In genomic region chr15:40776537-40777141, GRCh38 we compare ENCODE assay signal across 10 cellular contexts. TPM values are rescaled to one million over a fixed set of nuclear protein-coding genes. Genes with fewer than 3 reads are reported as not detected.
DNase-seq lines count a peak whose midpoint lies in the region; ATAC-seq, FAIRE-seq and TF ChIP-seq lines count a peak whose summit lies in the region.
"Had no signal": no experiment of that assay in that cellular context is flagged by ENCODE, and none has a peak within 500 bp of the region (broad histone marks: within the 10 kb centered on the region; RNA-seq: fewer than 3 reads in every experiment).

No MANE protein-coding gene starts in this region.

- WGBS in smooth muscle cell (ENCODE audit: low lambda C conversion rate): 91% methylated on average over 11 of the region's 11 CpGs

- H4K20me1 ChIP-seq in smooth muscle cell (ENCODE audit: low read depth): peaks cover 16% of the 10 kb centered on the region

- H3K27ac ChIP-seq in kidney (ENCODE audit: low read depth in 2 of 2, low read length in 2 of 2) (no peak overlapping the region), upper lobe of right lung (no peak overlapping the region), smooth muscle cell (ENCODE audit: low read depth) (no peak overlapping the region)

- H2AFZ ChIP-seq in smooth muscle cell (ENCODE audit: low read depth): no peak overlapping the region

- DNase-seq in Right ventricle myocardium inferior (ENCODE audit: missing footprints) (no peak), left ventricle myocardium superior (no peak), kidney (peak; percentile 85), upper lobe of right lung (peak; percentile 86), smooth muscle cell (lab: John Stamatoyannopoulos, UW; ENCODE audit: unreplicated experiment) (no peak), NCI-H1105 treated with DMSO at 0.1 percent for 48 hours (lab: John Stamatoyannopoulos, UW) (no peak)
- no peak for DNase-seq in activated T-helper 2 cell treated with anti-CD3 and anti-CD28 coated beads, Interferon-gamma antibody, Interleukin-2, Interleukin-4, amounts not matched to agents 10 μg/mL and 5 μg/mL and 100 μg/mL, durations not matched to agents 14 hours and 24 hours and 36 hours (ENCODE audit: low spot score)
- DNase-seq: T-helper 9 cell had no signal

- FAIRE-seq in kidney (lab: Jason Lieb, UNC): no peak

- intact Hi-C loops in Right ventricle myocardium inferior (cut with DNase I) (no loop called here), left ventricle myocardium superior (cut with micrococcal nuclease) (no loop called here), kidney (cut with DNase I) (no loop called here), upper lobe of right lung (cut with DNase I) (no loop called here)
- intact Hi-C loops in activated T-helper 2 cell treated with anti-CD3 and anti-CD28 coated beads, Interferon-gamma antibody, Interleukin-2, Interleukin-4, amounts not matched to agents 10 μg/mL and 5 μg/mL and 100 μg/mL, durations not matched to agents 14 hours and 24 hours and 36 hours (cut with micrococcal nuclease): no loop called here

- H3K4me1 Mint-ChIP-seq in activated T-helper 2 cell treated with anti-CD3 and anti-CD28 coated beads, Interferon-gamma antibody, Interleukin-2, Interleukin-4, amounts not matched to agents 10 μg/mL and 5 μg/mL and 100 μg/mL, durations not matched to agents 14 hours and 24 hours and 36 hours (ENCODE audit: low read depth): peaks cover 2% of the 10 kb centered on the region

- peak overlapping the region; percentile 16 for H3K27ac Mint-ChIP-seq in activated T-helper 2 cell treated with anti-CD3 and anti-CD28 coated beads, Interferon-gamma antibody, Interleukin-2, Interleukin-4, amounts not matched to agents 10 μg/mL and 5 μg/mL and 100 μg/mL, durations not matched to agents 14 hours and 24 hours and 36 hours

- H3K36me3 ChIP-seq in kidney (ENCODE audit: control insufficient read depth in 1 of 2, insufficient read depth in 2 of 2, low read length in 2 of 2) (peaks cover 28 to 60% of the 10 kb centered on the region in 2 donors), upper lobe of right lung (peaks cover 74% of the 10 kb centered on the region), smooth muscle cell (ENCODE audit: low read depth) (peaks cover 3% of the 10 kb centered on the region)

- H3K4me3 Mint-ChIP-seq in activated T-helper 2 cell treated with anti-CD3 and anti-CD28 coated beads, Interferon-gamma antibody, Interleukin-2, Interleukin-4, amounts not matched to agents 10 μg/mL and 5 μg/mL and 100 μg/mL, durations not matched to agents 14 hours and 24 hours and 36 hours (ENCODE audit: low read depth): no peak overlapping the region

- H3K9ac ChIP-seq in kidney (ENCODE audit: low read length in 2 of 2) (no peak overlapping the region), smooth muscle cell (ENCODE audit: low read depth) (no peak overlapping the region)

- H3K4me3 ChIP-seq in kidney (ENCODE audit: low read length in 2 of 2) (no peak overlapping the region), upper lobe of right lung (no peak overlapping the region), smooth muscle cell (no peak overlapping the region)

- H3K4me2 ChIP-seq in smooth muscle cell: no peak overlapping the region

- H3K27me3 ChIP-seq in upper lobe of right lung: no peaks in the 10 kb centered on the region
- H3K27me3 ChIP-seq in smooth muscle cell (ENCODE audit: low read depth): no peaks in the 10 kb centered on the region

- H3K9me3 ChIP-seq in kidney (ENCODE audit: control insufficient read depth in 1 of 2, low read length in 2 of 2) (no peaks in the 10 kb centered on the region), upper lobe of right lung (no peaks in the 10 kb centered on the region), smooth muscle cell (replicated peaks; ENCODE audit: low read depth) (no peaks in the 10 kb centered on the region)

- H3K79me2 ChIP-seq in smooth muscle cell (ENCODE audit: low read depth): no peaks in the 10 kb centered on the region

- ATAC-seq in Right ventricle myocardium inferior (peak; percentile 20), left ventricle myocardium superior (no peak), upper lobe of right lung (peak; percentile 92), GM18861 (IDR thresholded peaks at IDR 0.05; ENCODE audit: unreplicated experiment) (no peak)

- H3F3A ChIP-seq in smooth muscle cell (ENCODE audit: low read depth): no peaks in the 10 kb centered on the region

- no peak for TF ChIP-seq CTCF in kidney (IDR thresholded peaks at IDR 0.05; ENCODE audit: borderline replicate concordance, extremely low read depth, insufficient read depth)
- TF ChIP-seq CTCF in upper lobe of right lung (IDR thresholded peaks at IDR 0.05): no peak
- no peak for TF ChIP-seq CTCF in smooth muscle cell (IDR thresholded peaks at IDR 0.05; ENCODE audit: borderline replicate concordance, insufficient read depth, poor library complexity, severe bottlenecking)

- H3K4me1 ChIP-seq in kidney (ENCODE audit: control insufficient read depth in 1 of 2, insufficient read depth in 1 of 2, low read depth in 1 of 2, low read length in 2 of 2) (no peaks in the 10 kb centered on the region), upper lobe of right lung (peaks cover 10% of the 10 kb centered on the region), smooth muscle cell (ENCODE audit: low read depth) (no peaks in the 10 kb centered on the region)

- no peaks in the 10 kb centered on the region for H3K27me3 Mint-ChIP-seq in activated T-helper 2 cell treated with anti-CD3 and anti-CD28 coated beads, Interferon-gamma antibody, Interleukin-2, Interleukin-4, amounts not matched to agents 10 μg/mL and 5 μg/mL and 100 μg/mL, durations not matched to agents 14 hours and 24 hours and 36 hours (ENCODE audit: low read depth)

- no peaks in the 10 kb centered on the region for H3K9me3 Mint-ChIP-seq in activated T-helper 2 cell treated with anti-CD3 and anti-CD28 coated beads, Interferon-gamma antibody, Interleukin-2, Interleukin-4, amounts not matched to agents 10 μg/mL and 5 μg/mL and 100 μg/mL, durations not matched to agents 14 hours and 24 hours and 36 hours

- peaks cover 31% of the 10 kb centered on the region for H3K36me3 Mint-ChIP-seq in activated T-helper 2 cell treated with anti-CD3 and anti-CD28 coated beads, Interferon-gamma antibody, Interleukin-2, Interleukin-4, amounts not matched to agents 10 μg/mL and 5 μg/mL and 100 μg/mL, durations not matched to agents 14 hours and 24 hours and 36 hours (ENCODE audit: low read depth)

RNA-seq across cellular contexts. Expression of gene C15orf62, which starts 6.9 kb away (rescaled TPM):
- total RNA-seq in Right ventricle myocardium inferior (0.24 TPM), left ventricle myocardium superior (not detected), kidney (1.4 TPM), upper lobe of right lung (0.96 TPM), smooth muscle cell (0.09 and 0.63 TPM in 2 replicates)
- total RNA-seq in activated T-helper 2 cell treated with anti-CD3 and anti-CD28 coated beads, Interferon-gamma antibody, Interleukin-2, Interleukin-4, amounts not matched to agents 10 μg/mL and 5 μg/mL and 100 μg/mL, durations not matched to agents 14 hours and 24 hours and 36 hours: 0.48 and 0.76 TPM in 2 replicates
- polyA plus RNA-seq in kidney (ENCODE audit: insufficient read depth, low read depth, low replicate concordance) (0.47 TPM), smooth muscle cell (0.35 and 0.74 TPM in 2 replicates)
- total RNA-seq: fibroblast of villous mesenchyme had no signal

RNA-seq across cellular contexts. Expression of gene GCHFR, which starts 12.8 kb away (rescaled TPM):
- total RNA-seq in Right ventricle myocardium inferior (8.1 TPM), left ventricle myocardium superior (5.6 TPM), kidney (15.4 TPM), upper lobe of right lung (55.2 TPM), smooth muscle cell (9.1 and 12.4 TPM in 2 replicates)
- 43.7 and 44.7 TPM in 2 replicates for total RNA-seq in activated T-helper 2 cell treated with anti-CD3 and anti-CD28 coated beads, Interferon-gamma antibody, Interleukin-2, Interleukin-4, amounts not matched to agents 10 μg/mL and 5 μg/mL and 100 μg/mL, durations not matched to agents 14 hours and 24 hours and 36 hours
- polyA plus RNA-seq in kidney (ENCODE audit: insufficient read depth, low read depth, low replicate concordance) (145 TPM), smooth muscle cell (8.9 and 19.0 TPM in 2 replicates)

RNA-seq across cellular contexts. Expression of gene RMDN3, which starts 21.6 kb away (rescaled TPM):
- total RNA-seq in Right ventricle myocardium inferior (19.1 TPM), left ventricle myocardium superior (17.9 TPM), kidney (38.2 TPM), upper lobe of right lung (77.1 TPM), smooth muscle cell (11.0 and 12.8 TPM in 2 replicates)
- total RNA-seq in activated T-helper 2 cell treated with anti-CD3 and anti-CD28 coated beads, Interferon-gamma antibody, Interleukin-2, Interleukin-4, amounts not matched to agents 10 μg/mL and 5 μg/mL and 100 μg/mL, durations not matched to agents 14 hours and 24 hours and 36 hours: 28.3 and 30.6 TPM in 2 replicates
- polyA plus RNA-seq in kidney (ENCODE audit: insufficient read depth, low read depth, low replicate concordance) (34.9 TPM), smooth muscle cell (20.0 and 25.1 TPM in 2 replicates)

RNA-seq across cellular contexts. Expression of gene ZFYVE19, which starts 30.2 kb away (rescaled TPM):
- total RNA-seq in Right ventricle myocardium inferior (27.6 TPM), left ventricle myocardium superior (30.9 TPM), kidney (18.7 TPM), upper lobe of right lung (26.7 TPM), smooth muscle cell (16.5 and 18.1 TPM in 2 replicates)
- total RNA-seq in activated T-helper 2 cell treated with anti-CD3 and anti-CD28 coated beads, Interferon-gamma antibody, Interleukin-2, Interleukin-4, amounts not matched to agents 10 μg/mL and 5 μg/mL and 100 μg/mL, durations not matched to agents 14 hours and 24 hours and 36 hours: 37.6 and 39.3 TPM in 2 replicates
- polyA plus RNA-seq in kidney (ENCODE audit: insufficient read depth, low read depth, low replicate concordance) (37.5 TPM), smooth muscle cell (30.1 and 31.9 TPM in 2 replicates)

RNA-seq across cellular contexts. Expression of gene DNAJC17, which starts 30.6 kb away (rescaled TPM):
- total RNA-seq in Right ventricle myocardium inferior (19.7 TPM), left ventricle myocardium superior (16.2 TPM), kidney (41.6 TPM), upper lobe of right lung (30.7 TPM), smooth muscle cell (23.7 and 25.0 TPM in 2 replicates)
- total RNA-seq in activated T-helper 2 cell treated with anti-CD3 and anti-CD28 coated beads, Interferon-gamma antibody, Interleukin-2, Interleukin-4, amounts not matched to agents 10 μg/mL and 5 μg/mL and 100 μg/mL, durations not matched to agents 14 hours and 24 hours and 36 hours: 44.4 and 48.0 TPM in 2 replicates
- polyA plus RNA-seq in kidney (ENCODE audit: insufficient read depth, low read depth, low replicate concordance) (56.7 TPM), smooth muscle cell (33.6 and 35.3 TPM in 2 replicates)

Comparison
In these comparisons a context has a peak if more than half of its experiments do, and no peak if none do; other contexts are left out.
1. ATAC-seq: peak in Right ventricle myocardium inferior (single experiment) and upper lobe of right lung (single experiment); none in left ventricle myocardium superior (single experiment) and GM18861 (single experiment).
2. DNase-seq: peak in kidney (single experiment) and upper lobe of right lung (single experiment); none in Right ventricle myocardium inferior (single experiment), left ventricle myocardium superior (single experiment), activated T-helper 2 cell treated with anti-CD3 and anti-CD28 coated beads, Interferon-gamma antibody, Interleukin-2, Interleukin-4, amounts not matched to agents 10 μg/mL and 5 μg/mL and 100 μg/mL, durations not matched to agents 14 hours and 24 hours and 36 hours (single experiment), smooth muscle cell (single experiment) and NCI-H1105 treated with DMSO at 0.1 percent for 48 hours (single experiment).